In the genomic region with DNA sequence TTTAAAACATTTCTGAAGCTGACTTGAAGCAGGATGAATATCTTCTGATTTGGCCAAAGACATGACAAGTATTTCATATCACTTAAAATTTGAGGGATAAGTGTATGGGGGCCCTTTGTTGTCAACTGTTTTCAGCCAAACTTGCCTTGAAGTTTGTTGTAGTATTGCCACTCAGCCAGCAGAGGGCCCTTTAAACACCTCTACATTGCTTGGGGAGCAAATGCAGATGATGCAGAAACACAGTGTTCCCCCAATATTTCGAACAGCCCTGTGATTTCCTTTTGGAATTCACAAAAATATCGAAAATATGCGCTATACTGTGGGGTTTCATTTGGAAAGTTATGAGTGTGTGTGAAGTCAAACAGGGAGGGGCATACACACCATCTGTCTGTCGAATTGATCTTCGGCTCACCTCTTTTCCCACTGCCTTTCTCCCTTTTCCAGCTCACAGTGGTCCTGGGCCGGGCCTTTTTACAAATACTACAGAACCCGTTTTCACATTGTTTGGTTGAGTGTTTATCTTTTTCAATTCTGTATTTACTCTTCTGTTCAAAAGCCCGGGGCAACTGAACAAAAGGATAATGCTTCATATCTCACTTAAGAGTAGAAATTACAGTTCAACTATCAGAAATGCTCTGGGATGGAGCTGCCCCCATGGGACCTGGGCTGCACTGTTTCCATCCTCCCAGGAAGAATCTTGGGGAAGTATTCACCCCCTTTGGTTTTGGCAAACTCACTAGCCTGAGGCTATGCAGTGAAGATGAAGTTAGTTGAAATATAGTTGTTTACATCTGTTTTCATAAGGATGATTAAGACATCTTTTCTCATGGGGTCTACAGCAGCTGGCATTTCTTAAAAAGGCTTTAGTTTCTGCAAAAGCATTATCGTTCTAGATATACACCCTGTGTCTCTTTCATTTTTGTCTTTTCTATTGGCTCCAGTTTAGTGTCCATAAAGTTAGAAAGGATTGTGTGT, we compare ENCODE assay signal across 8 cellular contexts.
DNase-seq lines count a peak whose midpoint lies in the region; ATAC-seq and TF ChIP-seq lines count a peak whose summit lies in the region.

No MANE protein-coding gene starts in this region.

- H3K4me1 ChIP-seq in SJSA1 (replicated peaks) (peaks cover 3% of the 10 kb centered on the region), adipocyte (ENCODE audit: control insufficient read depth, insufficient read depth, low read length) (no peaks in the 10 kb centered on the region)

- H3K9ac ChIP-seq in adipocyte (ENCODE audit: low read length) = no peak overlapping the region

- H3K36me3 ChIP-seq in SJSA1 (no peaks in the 10 kb centered on the region), adipocyte (ENCODE audit: control insufficient read depth, insufficient read depth, low read length, severe bottlenecking) (peaks cover 32% of the 10 kb centered on the region)

- no peak overlapping the region for H3K27ac ChIP-seq in SJSA1

- ATAC-seq in HG03378 (IDR thresholded peaks at IDR 0.05; ENCODE audit: unreplicated experiment) = peak; percentile 69
- no peak for ATAC-seq in HG03457 (IDR thresholded peaks at IDR 0.05; ENCODE audit: unreplicated experiment)

- H3K4me3 ChIP-seq in SJSA1 (no peak overlapping the region), adipocyte (ENCODE audit: low read length) (no peak overlapping the region)

- no peaks in the 10 kb centered on the region for H3K27me3 ChIP-seq in SJSA1 (replicated peaks)
- no peaks in the 10 kb centered on the region for H3K27me3 ChIP-seq in adipocyte (replicated peaks; ENCODE audit: control insufficient read depth, insufficient read depth, low read length)

- peak; percentile 77 for TF ChIP-seq CTCF in GM12874 (IDR thresholded peaks at IDR 0.05; ENCODE audit: insufficient read depth, low read depth, low read length)

- H3K9me3 ChIP-seq in SJSA1 (replicated peaks) (no peaks in the 10 kb centered on the region), adipocyte (ENCODE audit: control insufficient read depth, low read length) (no peaks in the 10 kb centered on the region)

- DNase-seq in SJSA1 (ENCODE audit: low read depth in 1 of 2, low spot score in 2 of 2) = peak; percentile 26 to 47
- peak; percentile 81 for DNase-seq in adipocyte (ENCODE audit: low read depth)
- peak; percentile 35 to 40 for DNase-seq in hippocampal formation (lab: John Stamatoyannopoulos, UW)
- DNase-seq in stimulated activated CD4-positive, alpha-beta T cell treated with anti-CD3 and anti-CD28 coated beads, Interleukin-12 subunit alpha, Interleukin-12 subunit beta, amount 100 ng/mL, for 4 hours = peak; percentile 32
- no peak for DNase-seq in NCI-H524 treated with DMSO at 0.1 percent for 48 hours (lab: John Stamatoyannopoulos, UW)
